ENCODE assay signal across 10 cellular contexts in genomic region chr2:165877565-165878550, GRCh38.
DNase-seq lines count a peak whose midpoint lies in the region; ATAC-seq and TF ChIP-seq lines count a peak whose summit lies in the region.
"Had no signal": no experiment of that assay in that cellular context is flagged by ENCODE, and none has a peak within 500 bp of the region (broad histone marks: within the 10 kb centered on the region; RNA-seq: fewer than 3 reads in every experiment).

No MANE protein-coding gene starts in this region.

- DNase-seq in GM12864 (ENCODE audit: low read depth) (peak; percentile 35), HS-5 (ENCODE audit: low read depth) (peak; percentile 28), fibroblast of lung (ENCODE audit: low read depth in 2 of 2) (peak; percentile 61 to 72), SHP77 (lab: John Stamatoyannopoulos, UW) (no peak), NCI-H69 (lab: John Stamatoyannopoulos, UW) (no peak)
- DNase-seq in stimulated activated CD4-positive, alpha-beta T cell treated with anti-CD3 and anti-CD28 coated beads, Interleukin-4, amount 100 ng/mL, for 1 hour, result no peak
- DNase-seq: mesendoderm had no signal

- TF ChIP-seq CTCF in GM12864 (IDR thresholded peaks at IDR 0.05; ENCODE audit: low read depth, low read length, missing control alignments), result no peak
- TF ChIP-seq CTCF in fibroblast of lung (conservative IDR thresholded peaks at IDR 0.05 in 1 of 2, IDR thresholded peaks at IDR 0.05 in 1 of 2; ENCODE audit: low read depth in 1 of 2, low read length in 2 of 2), result no peak

- no peak overlapping the region for H3K4me2 ChIP-seq in fibroblast of lung (ENCODE audit: extremely low read depth, insufficient read depth, low read length)

- H3K9me3 ChIP-seq in fibroblast of lung (ENCODE audit: control insufficient read depth, insufficient read depth, low read depth, low read length), result no peaks in the 10 kb centered on the region
- H3K9me3 ChIP-seq: thoracic aorta had no signal

- H3K27ac ChIP-seq in fibroblast of lung (ENCODE audit: insufficient read depth, low read length), result no peak overlapping the region
- H3K27ac ChIP-seq: thoracic aorta had no signal

- H3K79me2 ChIP-seq in fibroblast of lung (ENCODE audit: control insufficient read depth, insufficient read depth, low read length), result no peaks in the 10 kb centered on the region

- H3K4me1 ChIP-seq in fibroblast of lung (ENCODE audit: control insufficient read depth, extremely low read depth, insufficient read depth, low read length), result no peaks in the 10 kb centered on the region

- H3K4me3 ChIP-seq in GM12864 (ENCODE audit: low read depth, low read length) (no peak overlapping the region), fibroblast of lung (replicated peaks in 1 of 4; ENCODE audit: control extremely low read depth in 1 of 4, insufficient read depth in 1 of 4, low read depth in 3 of 4, low read length in 4 of 4) (no peak overlapping the region)
- H3K4me3 ChIP-seq: thoracic aorta had no signal

- H3K36me3 ChIP-seq in fibroblast of lung (ENCODE audit: control insufficient read depth, insufficient read depth, low read length), result no peaks in the 10 kb centered on the region

- no peaks in the 10 kb centered on the region for H4K20me1 ChIP-seq in fibroblast of lung (ENCODE audit: control insufficient read depth, extremely low read depth, insufficient read depth, low read length)

- no peak overlapping the region for H3K9ac ChIP-seq in fibroblast of lung (ENCODE audit: insufficient read depth, low read length)

- no peak overlapping the region for H2AFZ ChIP-seq in fibroblast of lung (ENCODE audit: low read length)

- H3K27me3 ChIP-seq in fibroblast of lung (ENCODE audit: control insufficient read depth, insufficient read depth, low read length), result no peaks in the 10 kb centered on the region

- ATAC-seq in GM21526 (IDR thresholded peaks at IDR 0.05; ENCODE audit: low FRiP score, unreplicated experiment) (peak; percentile 53), GM19328 (IDR thresholded peaks at IDR 0.05; ENCODE audit: unreplicated experiment) (no peak)

Comparison
In these comparisons a context has a peak if more than half of its experiments do, and no peak if none do; other contexts are left out.
1. DNase-seq: peak in GM12864 (single experiment), HS-5 (single experiment) and fibroblast of lung (2 of 2); none in SHP77 (0 of 2), stimulated activated CD4-positive, alpha-beta T cell treated with anti-CD3 and anti-CD28 coated beads, Interleukin-4, amount 100 ng/mL, for 1 hour (single experiment) and NCI-H69 (single experiment).